11 cellular contexts compared by ENCODE assay signal in the genomic region with DNA sequence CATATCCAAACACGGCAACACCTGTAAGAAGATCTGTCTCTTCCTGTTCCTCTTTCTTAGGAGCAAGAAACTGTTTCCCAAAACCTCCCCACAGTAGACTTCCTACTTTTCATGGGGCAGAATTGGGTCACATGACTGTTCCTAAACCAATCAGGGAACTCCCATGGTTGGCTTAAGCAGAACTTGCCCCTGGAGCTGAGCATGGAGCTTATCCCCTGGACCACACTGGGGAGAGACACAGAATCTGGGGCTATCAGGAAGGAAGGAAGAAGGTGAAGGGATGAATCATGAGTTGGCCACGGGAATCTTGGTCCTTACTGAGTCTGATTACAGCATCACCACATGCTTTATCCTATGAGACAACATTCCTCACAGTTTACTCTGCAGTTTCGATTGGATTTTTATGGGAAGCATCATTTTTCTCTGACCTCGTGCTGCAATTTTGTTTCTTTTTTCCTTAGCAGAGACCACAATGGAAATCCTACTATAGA.
DNase-seq lines count a peak whose midpoint lies in the region; TF ChIP-seq lines count a peak whose summit lies in the region.
"Had no signal": no experiment of that assay in that cellular context is flagged by ENCODE, and none has a peak within 500 bp of the region (broad histone marks: within the 10 kb centered on the region; RNA-seq: fewer than 3 reads in every experiment).

No MANE protein-coding gene starts in this region.

- H3K4me1 Mint-ChIP-seq in osteocyte (ENCODE audit: unreplicated experiment): peaks cover 28% of the 10 kb centered on the region

- H3K9me3 ChIP-seq in duodenal mucosa (ENCODE audit: control insufficient read depth in 1 of 2, low read length in 2 of 2): no peaks in the 10 kb centered on the region

- H3K36me3 Mint-ChIP-seq in osteocyte (ENCODE audit: unreplicated experiment): no peaks in the 10 kb centered on the region
- H3K36me3 Mint-ChIP-seq: IgD-negative memory B cell had no signal

- TF ChIP-seq CTCF in NB4 (IDR thresholded peaks at IDR 0.05; ENCODE audit: low read depth, low read length): no peak
- TF ChIP-seq CTCF in osteocyte (IDR thresholded peaks at IDR 0.05): no peak

- no peaks in the 10 kb centered on the region for H3K27me3 ChIP-seq in duodenal mucosa (ENCODE audit: control insufficient read depth in 1 of 2, insufficient read depth in 2 of 2, low read length in 2 of 2)

- H3K4me3 Mint-ChIP-seq in osteocyte (ENCODE audit: unreplicated experiment): no peak overlapping the region
- H3K4me3 Mint-ChIP-seq: IgD-negative memory B cell had no signal

- peak overlapping the region; percentile 23 for H3K27ac Mint-ChIP-seq in osteocyte (ENCODE audit: unreplicated experiment)
- H3K27ac Mint-ChIP-seq: IgD-negative memory B cell had no signal

- H3K9ac ChIP-seq in duodenal mucosa (ENCODE audit: low read depth in 1 of 2, low read length in 2 of 2): no peak overlapping the region

- H3K4me3 ChIP-seq in NB4 (ENCODE audit: low read depth, low read length) (no peak overlapping the region), duodenal mucosa (ENCODE audit: low read depth in 1 of 2, low read length in 2 of 2) (no peak overlapping the region)

- peaks cover 8 to 9% of the 10 kb centered on the region in 2 donors for H3K4me1 ChIP-seq in duodenal mucosa (ENCODE audit: control insufficient read depth in 1 of 2, insufficient read depth in 2 of 2, low read length in 2 of 2)

- no peaks in the 10 kb centered on the region for H3K9me3 Mint-ChIP-seq in osteocyte (ENCODE audit: unreplicated experiment)
- H3K9me3 Mint-ChIP-seq: IgD-negative memory B cell had no signal

- no peak for TF ChIP-seq POLR2A in NB4 (IDR thresholded peaks at IDR 0.05; ENCODE audit: extremely low read depth, insufficient read length)

- peak overlapping the region; percentile 45 for H3K27ac ChIP-seq in duodenal mucosa (ENCODE audit: low read depth, low read length)

- no peaks in the 10 kb centered on the region for H3K36me3 ChIP-seq in duodenal mucosa (ENCODE audit: control insufficient read depth in 1 of 2, insufficient read depth in 2 of 2, low read length in 2 of 2)

- H3K27me3 Mint-ChIP-seq in osteocyte (ENCODE audit: unreplicated experiment): no peaks in the 10 kb centered on the region

- DNase-seq in CD1c-positive myeloid dendritic cell (ENCODE audit: extremely low spot score) (peak; percentile 48), NB4 (ENCODE audit: low read depth) (peak; percentile 21), osteocyte (ENCODE audit: extremely low spot score, unreplicated experiment) (no peak), SK-N-DZ (ENCODE audit: low spot score) (no peak), superior temporal gyrus (ENCODE audit: extremely low spot score) (no peak), NCI-H2081 (lab: John Stamatoyannopoulos, UW) (no peak)
- DNase-seq in activated CD4-positive, CD25-positive, alpha-beta regulatory T cell (lab: John Stamatoyannopoulos, UW): no peak
- DNase-seq: activated effector memory CD4-positive, alpha-beta T cell treated with anti-CD3 and anti-CD28 coated beads, Interleukin-2, amount 50 U/mL, for 16 hours; GF-D8 had no signal

Comparison
In these comparisons a context has a peak if more than half of its experiments do, and no peak if none do; other contexts are left out.
1. DNase-seq: peak in CD1c-positive myeloid dendritic cell (single experiment) and NB4 (single experiment); none in osteocyte (single experiment), SK-N-DZ (single experiment), activated CD4-positive, CD25-positive, alpha-beta regulatory T cell (0 of 4), superior temporal gyrus (single experiment) and NCI-H2081 (0 of 2).